In the genomic region with DNA sequence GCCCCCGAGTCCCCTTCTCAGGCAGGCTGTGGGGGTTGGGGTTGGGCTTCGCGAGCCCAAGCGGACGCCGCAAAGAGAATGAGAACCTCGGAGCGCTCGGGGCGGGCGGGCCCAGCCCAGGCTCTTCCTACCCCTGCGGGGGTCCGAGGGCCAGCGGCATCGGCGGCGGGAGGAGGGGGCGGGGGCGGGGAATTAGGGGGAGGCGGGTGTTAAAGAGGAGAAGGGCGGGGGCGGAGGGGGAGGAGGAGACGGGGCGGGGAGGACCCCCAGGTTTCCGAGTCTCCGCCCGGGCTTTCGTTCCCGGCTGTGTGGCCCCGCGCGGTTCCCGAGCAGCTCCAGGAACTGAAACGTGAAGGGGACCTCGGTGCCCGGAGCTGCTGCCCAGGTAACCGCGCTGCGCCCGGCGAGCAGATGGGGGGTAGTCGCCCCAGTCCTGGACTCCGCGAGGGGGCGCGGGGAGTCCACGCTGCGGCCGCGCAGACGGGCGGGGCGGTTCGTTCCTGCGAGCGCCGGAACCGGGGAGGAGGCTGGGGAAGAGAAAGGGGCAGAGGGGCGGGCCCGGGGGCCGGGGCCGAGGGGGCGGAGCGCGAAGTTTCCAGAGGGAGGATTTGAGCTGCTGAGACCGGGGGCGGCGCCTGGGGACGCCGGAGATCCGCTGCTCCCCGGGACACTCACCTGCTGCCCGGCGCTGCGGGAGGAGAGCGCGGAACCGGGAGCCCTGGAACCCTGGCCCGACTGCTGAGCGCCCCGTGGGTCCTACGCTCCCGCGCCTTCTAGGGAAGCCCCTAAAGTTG, we compare ENCODE assay signal across 8 cellular contexts. TPM values are rescaled to one million over a fixed set of nuclear protein-coding genes. Genes with fewer than 3 reads are reported as not detected.
DNase-seq lines count a peak whose midpoint lies in the region; ATAC-seq and TF ChIP-seq lines count a peak whose summit lies in the region.

No MANE protein-coding gene starts in this region.

- H3K9me3 ChIP-seq in BLaER1 (0 out of 2 replicates have a peak, but pooled peaks cover 5% of the 10 kb centered on the region), neural progenitor cell (ENCODE audit: low read depth) (no peaks in the 10 kb centered on the region), aorta (ENCODE audit: control insufficient read depth, low read length) (peaks cover 1% of the 10 kb centered on the region)

- H3F3A ChIP-seq in neural progenitor cell (ENCODE audit: low read depth), result peaks cover 31% of the 10 kb centered on the region

- H2AFZ ChIP-seq in neural progenitor cell (replicated peaks), result peak overlapping the region; percentile 91

- WGBS in aorta, 2 donors, result 0 to 1% methylated on average over 54 to 84 of the region's 84 CpGs

- no peak for ATAC-seq in aorta (ENCODE audit: low FRiP score)
- ATAC-seq in HG03457 (IDR thresholded peaks at IDR 0.05; ENCODE audit: unreplicated experiment), result no peak

- H3K4me1 ChIP-seq in BLaER1 (peaks cover 22% of the 10 kb centered on the region), neural progenitor cell (peaks cover 10% of the 10 kb centered on the region), aorta (ENCODE audit: control insufficient read depth in 1 of 2, insufficient read depth in 2 of 2, low read length in 2 of 2) (no peaks in the 10 kb centered on the region)

- H3K27ac Mint-ChIP-seq in endothelial cell (ENCODE audit: unreplicated experiment) (no peak overlapping the region), neural progenitor cell (no peak overlapping the region)

- H3K9me3 Mint-ChIP-seq in endothelial cell (ENCODE audit: unreplicated experiment), result no peaks in the 10 kb centered on the region
- peaks cover 3% of the 10 kb centered on the region for H3K9me3 Mint-ChIP-seq in neural progenitor cell

- H3K4me3 Mint-ChIP-seq in endothelial cell (ENCODE audit: unreplicated experiment) (no peak overlapping the region), neural progenitor cell (peak overlapping the region; percentile 89)

- H3K36me3 Mint-ChIP-seq in endothelial cell (ENCODE audit: low read depth, unreplicated experiment), result no peaks in the 10 kb centered on the region
- peaks cover 5% of the 10 kb centered on the region for H3K36me3 Mint-ChIP-seq in neural progenitor cell

- H3K4me2 ChIP-seq in BLaER1 (peak overlapping the region; percentile 90), neural progenitor cell (peak overlapping the region; percentile 94)

- H3K4me1 Mint-ChIP-seq in endothelial cell (ENCODE audit: unreplicated experiment) (no peaks in the 10 kb centered on the region), neural progenitor cell (peaks cover 24% of the 10 kb centered on the region)

- intact Hi-C loops in aorta (cut with DNase I), result no loop called here

- H3K79me2 ChIP-seq in neural progenitor cell (ENCODE audit: low read depth), result peaks cover 11% of the 10 kb centered on the region

- H3K36me3 ChIP-seq in BLaER1 (no peaks in the 10 kb centered on the region), neural progenitor cell (no peaks in the 10 kb centered on the region), aorta (ENCODE audit: control insufficient read depth in 1 of 2, insufficient read depth in 2 of 2, low read length in 1 of 2) (no peaks in the 10 kb centered on the region)

- TF ChIP-seq CTCF in WI38 (IDR thresholded peaks at IDR 0.05; ENCODE audit: low read depth, low read length), result no peak
- no peak for TF ChIP-seq CTCF in endothelial cell (IDR thresholded peaks at IDR 0.05; ENCODE audit: unreplicated experiment)
- TF ChIP-seq CTCF in neural progenitor cell (IDR thresholded peaks at IDR 0.05), result peak; percentile 37

- no peaks in the 10 kb centered on the region for H3K27me3 ChIP-seq in BLaER1
- H3K27me3 ChIP-seq in neural progenitor cell, result peaks cover 47% of the 10 kb centered on the region
- no peaks in the 10 kb centered on the region for H3K27me3 ChIP-seq in aorta (ENCODE audit: control insufficient read depth in 1 of 2, insufficient read depth in 2 of 2, low read length in 1 of 2)

- H4K20me1 ChIP-seq in BLaER1 (peaks cover 22% of the 10 kb centered on the region), neural progenitor cell (ENCODE audit: low read depth) (peaks cover 47% of the 10 kb centered on the region)

- H3K27ac ChIP-seq in BLaER1 (no peak overlapping the region), neural progenitor cell (peak overlapping the region; percentile 88), aorta (ENCODE audit: low read depth in 1 of 2, low read length in 2 of 2) (no peak overlapping the region)

- H3K27me3 Mint-ChIP-seq in endothelial cell (ENCODE audit: unreplicated experiment) (peaks cover 9% of the 10 kb centered on the region), neural progenitor cell (ENCODE audit: insufficient read depth, low read depth) (peaks cover 18% of the 10 kb centered on the region)

- H3K4me3 ChIP-seq in BLaER1 (peak overlapping the region; percentile 72), WI38 (ENCODE audit: low read depth, low read length) (peak overlapping the region; percentile 37; the same call in 1 of the 2 replicates), neural progenitor cell (peak overlapping the region; percentile 92), aorta (ENCODE audit: low read length in 2 of 2) (peak overlapping the region; percentile 21 to 40)

- DNase-seq in NCI-H1092 treated with DMSO at 0.1 percent for 48 hours (lab: John Stamatoyannopoulos, UW) (peak; percentile 59), endothelial cell (ENCODE audit: low spot score) (peak; percentile 56), neural progenitor cell (ENCODE audit: low spot score) (peak; percentile 95), aorta (peak in 1 of 2 donors; percentile 79), HPDE6-E6E7 (ENCODE audit: extremely low spot score) (no peak)

- H3K9ac ChIP-seq in BLaER1 (peak overlapping the region; percentile 75; the same call in 1 of the 2 replicates), neural progenitor cell (peak overlapping the region; percentile 63)

RNA-seq across cellular contexts. Expression of a gene that starts 38.4 kb away (rescaled TPM):
- total RNA-seq in endothelial cell (ENCODE audit: unreplicated experiment), result 6.8 TPM
- 28.8 and 63.1 TPM in 2 replicates for total RNA-seq in neural progenitor cell (ENCODE audit: low replicate concordance)
- total RNA-seq in aorta, result under 1 TPM in 1 of 2 donors, not detected in 1; 0.21 TPM
- polyA plus RNA-seq in aorta, result under 1 TPM in 1 of 2 donors, not detected in 1; 0.05 TPM

Comparison
In these comparisons a context has a peak if more than half of its experiments do, and no peak if none do; other contexts are left out.
1. H3K4me3 ChIP-seq: peak in every context shown above with its lines; median percentile 92 in neural progenitor cell; 72 in BLaER1; 37 in WI38; 30 in aorta.